Comparison of ENCODE assay signal across 12 cellular contexts in genomic region chr13:46595918-46596315, GRCh38. TPM values are rescaled to one million over a fixed set of nuclear protein-coding genes. Genes with fewer than 3 reads are reported as not detected.
A peak's percentile ranks its signal among the peaks of the same experiment; 100 is the strongest.
DNase-seq lines count a peak whose midpoint lies in the region; ATAC-seq, FAIRE-seq and TF ChIP-seq lines count a peak whose summit lies in the region.
"Had no signal": no experiment of that assay in that cellular context is flagged by ENCODE, and none has a peak within 500 bp of the region (broad histone marks: within the 10 kb centered on the region; RNA-seq: fewer than 3 reads in every experiment).

No MANE protein-coding gene starts in this region.

- H3K9me1 ChIP-seq in keratinocyte (ENCODE audit: control insufficient read depth, extremely low read depth, insufficient read depth, low read length): peaks cover 4% of the 10 kb centered on the region

- TF ChIP-seq POLR2A in suprapubic skin (IDR thresholded peaks at IDR 0.05): no peak

- dilution Hi-C loops in keratinocyte (cut with MboI; ENCODE audit: extremely low pct_ligation_motif_present, low sequenced_read_pairs): no loop called here

- H3K27me3 ChIP-seq in HL-60 (ENCODE audit: insufficient read depth, poor library complexity, severe bottlenecking) (no peaks in the 10 kb centered on the region), RWPE2 (ENCODE audit: insufficient read depth, poor library complexity, severe bottlenecking) (no peaks in the 10 kb centered on the region), keratinocyte (ENCODE audit: control insufficient read depth, extremely low read depth, insufficient read depth, low read length) (no peaks in the 10 kb centered on the region), suprapubic skin (no peaks in the 10 kb centered on the region)
- H3K27me3 ChIP-seq: SJSA1 had no signal

- H3K9me3 ChIP-seq in RWPE2 (ENCODE audit: severe bottlenecking) (no peaks in the 10 kb centered on the region), keratinocyte (ENCODE audit: control insufficient read depth, low read depth, low read length) (no peaks in the 10 kb centered on the region), suprapubic skin (no peaks in the 10 kb centered on the region)
- H3K9me3 ChIP-seq: SJSA1 had no signal

- TF ChIP-seq EP300 in suprapubic skin (IDR thresholded peaks at IDR 0.05): no peak

- H3K4me1 ChIP-seq in RWPE2 (ENCODE audit: insufficient read depth, poor library complexity, severe bottlenecking) (peaks cover 40% of the 10 kb centered on the region), keratinocyte (ENCODE audit: control insufficient read depth, extremely low read depth, insufficient read depth, low read length) (peaks cover 44% of the 10 kb centered on the region), suprapubic skin (peaks cover 61% of the 10 kb centered on the region)

- H3K9ac ChIP-seq in keratinocyte (ENCODE audit: control insufficient read depth, extremely low read depth, insufficient read depth, low read length): peak overlapping the region; percentile 0

- no peak overlapping the region for H2AFZ ChIP-seq in keratinocyte (ENCODE audit: control insufficient read depth, low read length)

- peaks cover 77% of the 10 kb centered on the region for H3K79me2 ChIP-seq in keratinocyte (ENCODE audit: control insufficient read depth, insufficient read depth, low read length)

- no peaks in the 10 kb centered on the region for H4K20me1 ChIP-seq in keratinocyte (ENCODE audit: control insufficient read depth, extremely low read depth, insufficient read depth, low read length)

- DNase-seq in HL-60 (ENCODE audit: low read depth in 1 of 2, low spot score in 1 of 2) (peak in 1 of 2 experiments; percentile 29), RWPE2 (ENCODE audit: low spot score) (no peak), keratinocyte (ENCODE audit: low read depth, low spot score) (no peak), suprapubic skin (ENCODE audit: low spot score in 2 of 2) (no peak), SHP77 (lab: John Stamatoyannopoulos, UW) (no peak), GM20000 (ENCODE audit: low spot score) (no peak)
- DNase-seq: activated CD4-positive, alpha-beta T cell treated with anti-CD3 and anti-CD28 coated beads, Interleukin-2, amount 50 U/mL, for 1 hour; NCI-H446 treated with DMSO at 0.1 percent for 48 hours; stimulated activated CD8-positive, alpha-beta memory T cell treated with anti-CD3 and anti-CD28 coated beads, Interleukin-4, amount 100 ng/mL, for 48 hours had no signal

- WGBS in suprapubic skin: 26% methylated on average over 2 of the region's 2 CpGs

- no peak overlapping the region for H3K4me3 ChIP-seq in HL-60 (replicated peaks; ENCODE audit: insufficient read depth, low read length)
- H3K4me3 ChIP-seq in RWPE2 (ENCODE audit: severe bottlenecking): no peak overlapping the region
- peak overlapping the region in 2 of 3 experiments; percentile 5 to 22 for H3K4me3 ChIP-seq in keratinocyte (ENCODE audit: control insufficient read depth in 2 of 3, extremely low read depth in 1 of 3, insufficient read depth in 2 of 3, low read depth in 1 of 3, low read length in 3 of 3)
- no peak overlapping the region for H3K4me3 ChIP-seq in suprapubic skin
- H3K4me3 ChIP-seq: SJSA1 had no signal

- H3K27ac ChIP-seq in HL-60 (replicated peaks): peak overlapping the region; percentile 22
- peak overlapping the region; percentile 77 for H3K27ac ChIP-seq in RWPE2 (ENCODE audit: poor library complexity, severe bottlenecking)
- peak overlapping the region; percentile 49 for H3K27ac ChIP-seq in keratinocyte (ENCODE audit: control insufficient read depth, insufficient read depth, low read length)
- H3K27ac ChIP-seq in suprapubic skin: peak overlapping the region; percentile 79
- H3K27ac ChIP-seq: SJSA1 had no signal

- TF ChIP-seq CTCF in HL-60 (IDR thresholded peaks at IDR 0.05; ENCODE audit: insufficient read depth, low read length): no peak
- no peak for TF ChIP-seq CTCF in RWPE2 (IDR thresholded peaks at IDR 0.05; ENCODE audit: poor library complexity, severe bottlenecking)
- TF ChIP-seq CTCF in keratinocyte (optimal IDR thresholded peaks at IDR 0.05 in 1 of 3, IDR thresholded peaks at IDR 0.05 in 1 of 3, conservative IDR thresholded peaks at IDR 0.05 in 1 of 3; ENCODE audit: extremely low read depth in 1 of 3, insufficient read depth in 2 of 3, low read length in 3 of 3): no peak
- no peak for TF ChIP-seq CTCF in suprapubic skin (IDR thresholded peaks at IDR 0.05)
- no peak for TF ChIP-seq CTCF in GM20000 (IDR thresholded peaks at IDR 0.05; ENCODE audit: extremely low read depth, missing control alignments)

- ATAC-seq in RWPE2 (ENCODE audit: low read depth) (no peak), GM19397 (IDR thresholded peaks at IDR 0.05; ENCODE audit: unreplicated experiment) (no peak)
- ATAC-seq: HCT116 had no signal

- H3K36me3 ChIP-seq in RWPE2 (ENCODE audit: low read depth) (no peaks in the 10 kb centered on the region), keratinocyte (ENCODE audit: control insufficient read depth in 2 of 2, extremely low read depth in 1 of 2, insufficient read depth in 2 of 2, low read length in 2 of 2) (no peaks in the 10 kb centered on the region), suprapubic skin (no peaks in the 10 kb centered on the region)
- H3K36me3 ChIP-seq: SJSA1 had no signal

- peak overlapping the region; percentile 66 for H3K4me2 ChIP-seq in keratinocyte (ENCODE audit: control insufficient read depth, extremely low read depth, insufficient read depth, low read depth, low read length)

- no peak for FAIRE-seq in keratinocyte (lab: Jason Lieb, UNC)

RNA-seq across cellular contexts. Expression of gene LRCH1, which starts 42.9 kb away (rescaled TPM):
- polyA plus RNA-seq in keratinocyte: 9.6 to 16.2 TPM (median 11.1 TPM) in 3 replicates
- 15.5 TPM for polyA plus RNA-seq in keratinocyte (2011; ENCODE audit: low read depth)
- polyA plus RNA-seq in keratinocyte (2011; cell fraction: cytosol; rRNA removed): 8.0 and 11.4 TPM in 2 replicates
- 13.5 and 16.0 TPM in 2 replicates for polyA plus RNA-seq in keratinocyte (2011; cell fraction: nucleus; rRNA removed)
- polyA plus RNA-seq in keratinocyte (2012; ENCODE audit: low replicate concordance): 8.5 and 8.9 TPM in 2 replicates
- polyA minus RNA-seq in keratinocyte: 9.3 to 24.7 TPM (median 12.1 TPM) in 3 replicates
- 9.8 TPM for polyA minus RNA-seq in keratinocyte (2011; cell fraction: cytosol; rRNA and poly(A)+ RNA removed)
- 19.8 and 36.8 TPM in 2 replicates for polyA minus RNA-seq in keratinocyte (2011; cell fraction: nucleus; rRNA and poly(A)+ RNA removed)
- 10 to 100 TPM; 29.1 to 44.7 (median 34.9) TPM for total RNA-seq in suprapubic skin

Comparison
In these comparisons a context has a peak if more than half of its experiments do, and no peak if none do; other contexts are left out.
1. H3K27ac ChIP-seq: peak in every context shown above with its lines; median percentile 79 in suprapubic skin; 77 in RWPE2; 49 in keratinocyte; 22 in HL-60.
2. H3K4me3 ChIP-seq: peak in keratinocyte (2 of 3); none in HL-60 (single experiment), RWPE2 (single experiment) and suprapubic skin (single experiment).